Comparison of ENCODE assay signal across 8 cellular contexts in the genomic region with DNA sequence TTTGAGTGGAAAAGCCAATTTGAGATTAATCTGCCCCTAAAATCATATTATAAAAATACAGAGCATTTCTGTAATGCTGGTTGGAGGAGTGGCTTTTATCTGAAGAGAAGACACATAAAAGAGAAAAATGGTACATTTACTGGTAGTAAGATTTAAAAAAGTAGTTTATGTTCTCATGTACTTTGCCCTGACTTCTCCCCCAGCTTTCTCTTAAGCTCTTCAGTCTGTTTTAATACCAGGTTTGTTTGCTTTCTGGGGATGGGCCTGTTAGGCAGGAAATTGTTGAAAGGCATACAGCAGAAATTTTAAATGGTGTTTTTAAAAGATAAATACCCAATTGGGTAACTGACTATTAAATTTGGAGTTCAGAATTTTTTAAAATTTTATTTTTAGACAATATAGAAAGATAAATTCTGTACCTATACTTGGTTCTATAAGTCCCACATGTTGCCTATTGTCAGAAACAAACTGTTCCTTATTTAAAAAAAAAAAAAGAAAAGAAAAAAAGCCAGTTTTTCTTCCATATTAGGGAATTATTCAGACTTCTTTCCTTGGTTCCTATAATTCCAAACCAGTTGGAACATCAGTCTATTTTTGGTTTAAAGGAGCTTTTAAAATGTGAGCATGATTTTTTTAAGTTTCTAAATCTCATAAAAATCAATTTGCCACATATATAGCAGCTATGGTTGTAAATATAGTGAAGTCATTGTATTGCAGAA.
A peak's percentile ranks its signal among the peaks of the same experiment; 100 is the strongest.
DNase-seq lines count a peak whose midpoint lies in the region; ATAC-seq and TF ChIP-seq lines count a peak whose summit lies in the region.

No MANE protein-coding gene starts in this region.

- H3K36me3 ChIP-seq in SU-DHL-6 (ENCODE audit: low read length), result no peaks in the 10 kb centered on the region
- no peaks in the 10 kb centered on the region for H3K36me3 ChIP-seq in transverse colon

- TF ChIP-seq EP300 in transverse colon (IDR thresholded peaks at IDR 0.05; ENCODE audit: low read depth), result no peak

- peaks cover 67% of the 10 kb centered on the region for H3K36me3 Mint-ChIP-seq in activated naive CD4-positive, alpha-beta T cell treated with anti-CD3 and anti-CD28 coated beads, Interleukin-2, amount 10 ng/mL, durations not matched to agents 7 days and 5 days

- no peak for TF ChIP-seq CTCF in SU-DHL-6 (IDR thresholded peaks at IDR 0.05; ENCODE audit: insufficient read depth, low read length, poor library complexity, severe bottlenecking)
- TF ChIP-seq CTCF in transverse colon (IDR thresholded peaks at IDR 0.05), result no peak

- H3K27me3 ChIP-seq in SU-DHL-6 (ENCODE audit: low read length), result no peaks in the 10 kb centered on the region
- no peaks in the 10 kb centered on the region for H3K27me3 ChIP-seq in transverse colon

- no peaks in the 10 kb centered on the region for H3K9me3 ChIP-seq in SU-DHL-6 (ENCODE audit: insufficient read depth, low read length)
- no peaks in the 10 kb centered on the region for H3K9me3 ChIP-seq in transverse colon

- H3K27me3 Mint-ChIP-seq in activated naive CD4-positive, alpha-beta T cell treated with anti-CD3 and anti-CD28 coated beads, Interleukin-2, amount 10 ng/mL, durations not matched to agents 7 days and 5 days, result no peaks in the 10 kb centered on the region

- H3K27ac ChIP-seq in SU-DHL-6 (ENCODE audit: low read depth, low read length) (peak overlapping the region; percentile 96), transverse colon (peak overlapping the region; percentile 76 to 83 (median 82))

- no peak for TF ChIP-seq POLR2A in transverse colon (IDR thresholded peaks at IDR 0.05)

- peaks cover 95% of the 10 kb centered on the region for H3K79me2 ChIP-seq in SU-DHL-6 (ENCODE audit: insufficient read depth, low read length)

- peak; percentile 86 for ATAC-seq in left colon
- ATAC-seq in GM21529 (IDR thresholded peaks at IDR 0.05; ENCODE audit: unreplicated experiment), result no peak
- ATAC-seq in Right ventricle myocardium inferior, result no peak

- peak overlapping the region; percentile 92 for H3K27ac Mint-ChIP-seq in activated naive CD4-positive, alpha-beta T cell treated with anti-CD3 and anti-CD28 coated beads, Interleukin-2, amount 10 ng/mL, durations not matched to agents 7 days and 5 days

- H3K9ac ChIP-seq in SU-DHL-6 (ENCODE audit: low read length), result peak overlapping the region; percentile 65

- in situ Hi-C loops in transverse colon (cut with MboI; ENCODE audit: low pct_ligation_motif_present in 1 of 4, low pct_unique_long_range_greater_than_20kb in 1 of 4, low sequenced_read_pairs in 3 of 4), result no loop called here

- peaks cover 84% of the 10 kb centered on the region for H3K4me1 Mint-ChIP-seq in activated naive CD4-positive, alpha-beta T cell treated with anti-CD3 and anti-CD28 coated beads, Interleukin-2, amount 10 ng/mL, durations not matched to agents 7 days and 5 days

- H3K4me1 ChIP-seq in transverse colon, result peaks cover 24 to 71% (median 45%) of the 10 kb centered on the region in 4 donors

- H2AFZ ChIP-seq in SU-DHL-6 (ENCODE audit: low read depth, low read length, severe bottlenecking), result no peak overlapping the region

- CTCF ChIA-PET in activated naive CD4-positive, alpha-beta T cell treated with anti-CD3 and anti-CD28 coated beads, Interleukin-2, amount 10 ng/mL, durations not matched to agents 7 days and 5 days (lab: Charles Lee), result interaction anchor here (0.6 to 6.3 kb wide), 37 partner anchors 9 to 912 kb away, joined by 3 to 135 read pairs (median 6); no protein-coding TSS in a partner anchor

- no peak overlapping the region for H3K4me3 Mint-ChIP-seq in activated naive CD4-positive, alpha-beta T cell treated with anti-CD3 and anti-CD28 coated beads, Interleukin-2, amount 10 ng/mL, durations not matched to agents 7 days and 5 days

- no peak for DNase-seq in activated naive CD4-positive, alpha-beta T cell treated with anti-CD3 and anti-CD28 coated beads, Interleukin-2, amount 10 ng/mL, durations not matched to agents 7 days and 5 days
- DNase-seq in activated naive CD4-positive, alpha-beta T cell treated with anti-CD3 and anti-CD28 coated beads, Interleukin-2, amount 50 U/mL, for 16 hours, result no peak
- DNase-seq in left colon, result no peak
- DNase-seq in transverse colon, result no peak
- no peak for DNase-seq in Right ventricle myocardium inferior (ENCODE audit: missing footprints)
- DNase-seq in OCI-M2 (lab: John Stamatoyannopoulos, UW; ENCODE audit: unreplicated experiment), result no peak

- peak overlapping the region; percentile 84 for H3K4me2 ChIP-seq in SU-DHL-6 (ENCODE audit: low read depth, low read length, poor library complexity, severe bottlenecking)

- H4K20me1 ChIP-seq in SU-DHL-6 (ENCODE audit: low read depth, low read length), result no peaks in the 10 kb centered on the region

- intact Hi-C loops in left colon (cut with DNase I, micrococcal nuclease), result loop anchor here in 1 of 2 donors (2.0 kb wide), 1 partner anchor 207 kb away; no protein-coding TSS in a partner anchor
- intact Hi-C loops in transverse colon (cut with DNase I; ENCODE audit: low total_unique reads), result loop anchor here (1.0 to 10.0 kb wide), 3 partner anchors 63 to 204 kb away; no protein-coding TSS in a partner anchor
- intact Hi-C loops in Right ventricle myocardium inferior (cut with DNase I), result loop anchor here (1.0 to 5.0 kb wide), 2 partner anchors 159 to 207 kb away; no protein-coding TSS in a partner anchor

- H3F3A ChIP-seq in SU-DHL-6 (ENCODE audit: insufficient read depth), result peaks cover 74% of the 10 kb centered on the region

- H3K4me3 ChIP-seq in SU-DHL-6 (ENCODE audit: insufficient read depth, low read length, poor library complexity, severe bottlenecking) (peak overlapping the region; percentile 44), transverse colon (peak overlapping the region in 1 of 4 donors; percentile 19)

- H3K9me3 Mint-ChIP-seq in activated naive CD4-positive, alpha-beta T cell treated with anti-CD3 and anti-CD28 coated beads, Interleukin-2, amount 10 ng/mL, durations not matched to agents 7 days and 5 days, result peaks cover 4% of the 10 kb centered on the region

- no peaks in the 10 kb centered on the region for H3K9me2 ChIP-seq in SU-DHL-6 (replicated peaks; ENCODE audit: insufficient read depth, low read length)
